9 cellular contexts compared by ENCODE assay signal in genomic region chr6:155327326-155328073, GRCh38. TPM values are rescaled to one million over a fixed set of nuclear protein-coding genes. Genes with fewer than 3 reads are reported as not detected.
DNase-seq lines count a peak whose midpoint lies in the region.
"Had no signal": no experiment of that assay in that cellular context is flagged by ENCODE, and none has a peak within 500 bp of the region (broad histone marks: within the 10 kb centered on the region; RNA-seq: fewer than 3 reads in every experiment).

No MANE protein-coding gene starts in this region.

- H3K4me3 Mint-ChIP-seq in T-helper 2 cell treated with Interferon-gamma antibody and Interleukin-4, amounts not matched to agents 5 μg/mL and 100 μg/mL, for 36 hours, result no peak overlapping the region
- H3K4me3 Mint-ChIP-seq: dendritic cell treated with granulocyte-macrophage colony-stimulating factor and Interleukin-4, amounts not matched to agents 40 ng/mL and 50 ng/mL, for 4 days had no signal

- H3K9me3 Mint-ChIP-seq in T-helper 2 cell treated with Interferon-gamma antibody and Interleukin-4, amounts not matched to agents 5 μg/mL and 100 μg/mL, for 36 hours, result no peaks in the 10 kb centered on the region
- H3K9me3 Mint-ChIP-seq: dendritic cell treated with granulocyte-macrophage colony-stimulating factor and Interleukin-4, amounts not matched to agents 40 ng/mL and 50 ng/mL, for 4 days had no signal

- H3K4me1 Mint-ChIP-seq in T-helper 2 cell treated with Interferon-gamma antibody and Interleukin-4, amounts not matched to agents 5 μg/mL and 100 μg/mL, for 36 hours (ENCODE audit: low read depth), result peaks cover 2% of the 10 kb centered on the region

- H3K27me3 Mint-ChIP-seq in T-helper 2 cell treated with Interferon-gamma antibody and Interleukin-4, amounts not matched to agents 5 μg/mL and 100 μg/mL, for 36 hours (ENCODE audit: low read depth), result no peaks in the 10 kb centered on the region
- H3K27me3 Mint-ChIP-seq: dendritic cell treated with granulocyte-macrophage colony-stimulating factor and Interleukin-4, amounts not matched to agents 40 ng/mL and 50 ng/mL, for 4 days had no signal

- peak overlapping the region; percentile 11 for H3K27ac Mint-ChIP-seq in T-helper 2 cell treated with Interferon-gamma antibody and Interleukin-4, amounts not matched to agents 5 μg/mL and 100 μg/mL, for 36 hours
- H3K27ac Mint-ChIP-seq: dendritic cell treated with granulocyte-macrophage colony-stimulating factor and Interleukin-4, amounts not matched to agents 40 ng/mL and 50 ng/mL, for 4 days had no signal

- no peaks in the 10 kb centered on the region for H3K36me3 Mint-ChIP-seq in T-helper 2 cell treated with Interferon-gamma antibody and Interleukin-4, amounts not matched to agents 5 μg/mL and 100 μg/mL, for 36 hours (ENCODE audit: low read depth)

- DNase-seq in DMS53 treated with DMSO at 0.1 percent for 48 hours (lab: John Stamatoyannopoulos, UW; ENCODE audit: unreplicated experiment) (peak; percentile 79), H4 (ENCODE audit: low spot score) (peak; percentile 54), NCI-H1092 (lab: John Stamatoyannopoulos, UW) (peak; percentile 50), anterior cingulate cortex (lab: John Stamatoyannopoulos, UW) (peak in 44 of 58 donors; percentile 2 to 64 (median 13)), iPS-NIHi7 (ENCODE audit: extremely low spot score) (peak; percentile 20), GM19240 (ENCODE audit: insufficient read length, low spot score) (no peak)
- peak; percentile 27 for DNase-seq in T-helper 2 cell treated with Interferon-gamma antibody and Interleukin-4, amounts not matched to agents 5 μg/mL and 100 μg/mL, for 36 hours (ENCODE audit: low spot score)
- DNase-seq in stimulated activated CD4-positive, alpha-beta T cell treated with anti-CD3 and anti-CD28 coated beads, Interleukin-15, amount 100 ng/mL, for 24 hours, result peak; percentile 76

RNA-seq across cellular contexts. Expression of gene TFB1M, which starts 13.2 kb away (rescaled TPM):
- 8.4 and 15.6 TPM in 2 replicates for total RNA-seq in H4 (2014; rRNA removed; shearing (Covaris generic))
